In the genomic region with DNA sequence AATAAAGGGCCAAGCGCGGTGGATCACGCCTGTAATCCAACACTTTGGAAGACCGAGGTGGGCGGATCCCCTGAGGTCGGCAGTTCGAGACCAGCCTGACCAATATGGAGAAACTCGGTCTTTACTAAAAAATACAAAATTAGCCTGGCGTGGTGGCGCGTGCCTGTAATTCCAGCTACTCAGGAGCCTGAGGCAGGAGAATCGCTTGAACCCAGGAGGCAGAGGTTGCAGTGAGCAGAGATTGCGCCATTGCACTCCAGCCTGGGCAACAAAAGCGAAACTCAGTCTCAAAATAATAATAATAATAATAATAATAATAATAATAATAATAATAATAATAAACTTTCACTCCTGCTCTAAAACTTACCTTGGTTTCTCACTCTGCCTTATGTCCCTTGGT, we compare ENCODE assay signal across 7 cellular contexts. TPM values are rescaled to one million over a fixed set of nuclear protein-coding genes. Genes with fewer than 3 reads are reported as not detected.
"Had no signal": no experiment of that assay in that cellular context is flagged by ENCODE, and none has a peak within 500 bp of the region (broad histone marks: within the 10 kb centered on the region; RNA-seq: fewer than 3 reads in every experiment).

No MANE protein-coding gene starts in this region.

RNA-seq across cellular contexts. Expression of gene TYROBP, which starts 2.3 kb away (rescaled TPM):
- total RNA-seq: activated T-helper 17 cell treated with anti-CD3 and anti-CD28 coated beads, Interleukin-2, amount 50 U/mL, for 72 hours; astrocyte; bronchial epithelial cell; dermis blood vessel endothelial cell; foreskin keratinocyte; T-helper 1 cell treated with Interleukin-12 subunit alpha and Interleukin-12 subunit beta and Interleukin-4 antibody, amounts not matched to agents 30 ng/mL and 1 ng/mL, for 36 hours had no signal
- polyA plus RNA-seq: foreskin keratinocyte had no signal

RNA-seq across cellular contexts. Expression of gene HCST, which starts 8.0 kb away (rescaled TPM):
- total RNA-seq: cerebellum, dermis blood vessel endothelial cell had no signal
